In the genomic region with DNA sequence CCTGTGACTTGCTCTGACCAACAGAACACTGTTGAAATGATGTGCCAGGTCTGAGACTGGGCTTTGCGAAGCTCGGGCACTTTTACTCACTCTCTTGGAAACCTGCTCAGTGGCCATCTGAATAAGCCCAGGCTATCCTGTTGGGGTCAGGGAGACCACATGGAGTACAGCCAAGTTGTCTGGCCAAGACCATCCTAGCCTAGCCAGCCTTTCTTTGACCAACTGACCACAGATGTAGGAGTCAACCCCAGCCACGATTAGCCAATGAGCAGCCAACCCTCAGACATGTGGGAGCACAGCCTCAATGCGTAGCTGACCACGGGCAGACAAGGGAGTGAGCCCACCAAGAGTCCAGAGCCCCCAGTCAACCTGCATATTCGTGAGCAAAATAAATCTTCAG, we compare ENCODE assay signal across 28 cellular contexts. TPM values are rescaled to one million over a fixed set of nuclear protein-coding genes. Genes with fewer than 3 reads are reported as not detected.
DNase-seq lines count a peak whose midpoint lies in the region; ATAC-seq and TF ChIP-seq lines count a peak whose summit lies in the region.
"Had no signal": no experiment of that assay in that cellular context is flagged by ENCODE, and none has a peak within 500 bp of the region (broad histone marks: within the 10 kb centered on the region; RNA-seq: fewer than 3 reads in every experiment).

No MANE protein-coding gene starts in this region.

- no peaks in the 10 kb centered on the region for H3K27me3 Mint-ChIP-seq in activated T-helper 17 cell treated with anti-CD3 and anti-CD28 coated beads, Interleukin-2, amount 50 U/mL, for 72 hours

- intact Hi-C loops in cardiac septum (cut with DNase I) (no loop called here), heart left ventricle (cut with DNase I) (no loop called here)

- no peak overlapping the region for H3K27ac Mint-ChIP-seq in activated T-helper 17 cell treated with anti-CD3 and anti-CD28 coated beads, Interleukin-2, amount 50 U/mL, for 72 hours
- H3K27ac Mint-ChIP-seq: GM23338, H9 had no signal

- DNase-seq in cardiac septum (ENCODE audit: low spot score) (peak; percentile 14), heart left ventricle (no peak), mesenteric fat pad (ENCODE audit: low spot score) (peak; percentile 75), COLO829 (ENCODE audit: low spot score) (no peak)
- no peak for DNase-seq in effector CD8-positive, alpha-beta T cell (lab: John Stamatoyannopoulos, UW)
- DNase-seq: 8988T; ACHN; BE2C; Caco-2; DMS79; GF-D8; H9; KBM-7; MM.1S; NCI-H2029; NCI-H446; NCI-H524 treated with DMSO at 0.1 percent for 48 hours; NCI-H774; NK-92 treated with Interleukin-12 subunit alpha and Interleukin-12 subunit beta, amount 100 ng/mL, for 24 hours; PC-9; Right ventricle myocardium superior; RPMI8226 had no signal

- 85 to 94% (median 90%) methylated on average over 5 to 6 of the region's 6 CpGs for WGBS in heart left ventricle, 4 donors

- ATAC-seq in heart left ventricle: no peak
- ATAC-seq in activated T-helper 17 cell treated with anti-CD3 and anti-CD28 coated beads, Interleukin-2, amount 50 U/mL, for 72 hours (replicated peaks): no peak
- ATAC-seq in HG03039 (IDR thresholded peaks at IDR 0.05; ENCODE audit: unreplicated experiment): no peak
- ATAC-seq in GM19395 (IDR thresholded peaks at IDR 0.05; ENCODE audit: unreplicated experiment): no peak
- ATAC-seq: GM23338 had no signal

- TF ChIP-seq CTCF in heart left ventricle (IDR thresholded peaks at IDR 0.05): no peak

- H3K9me3 ChIP-seq in heart left ventricle: no peaks in the 10 kb centered on the region
- H3K9me3 ChIP-seq: BE2C, Caco-2, SJSA1 had no signal

- TF ChIP-seq POLR2A in heart left ventricle (IDR thresholded peaks at IDR 0.05): no peak

- H3K9me3 Mint-ChIP-seq in activated T-helper 17 cell treated with anti-CD3 and anti-CD28 coated beads, Interleukin-2, amount 50 U/mL, for 72 hours: no peaks in the 10 kb centered on the region
- H3K9me3 Mint-ChIP-seq: CD14-positive monocyte, GM23338, H9 had no signal

- peak overlapping the region; percentile 9 for H3K4me3 Mint-ChIP-seq in activated T-helper 17 cell treated with anti-CD3 and anti-CD28 coated beads, Interleukin-2, amount 50 U/mL, for 72 hours
- H3K4me3 Mint-ChIP-seq: CD14-positive monocyte, GM23338, H9 had no signal

- H3K4me3 ChIP-seq in heart left ventricle: no peak overlapping the region
- H3K4me3 ChIP-seq: GM23338, PC-9, SJSA1 had no signal

- H3K36me3 ChIP-seq in heart left ventricle: no peaks in the 10 kb centered on the region
- H3K36me3 ChIP-seq: BE2C, SJSA1 had no signal

- H3K36me3 Mint-ChIP-seq in activated T-helper 17 cell treated with anti-CD3 and anti-CD28 coated beads, Interleukin-2, amount 50 U/mL, for 72 hours (ENCODE audit: low read depth): peaks cover 11% of the 10 kb centered on the region

- no peak overlapping the region for H3K27ac ChIP-seq in heart left ventricle
- H3K27ac ChIP-seq: PC-9, SJSA1 had no signal

- H3K4me1 Mint-ChIP-seq in activated T-helper 17 cell treated with anti-CD3 and anti-CD28 coated beads, Interleukin-2, amount 50 U/mL, for 72 hours: peaks cover 47% of the 10 kb centered on the region

- H3K27me3 ChIP-seq in heart left ventricle: no peaks in the 10 kb centered on the region
- H3K27me3 ChIP-seq: BE2C, SJSA1 had no signal

- peaks cover 0 to 24% (median 0%) of the 10 kb centered on the region in 12 donors for H3K4me1 ChIP-seq in heart left ventricle
- H3K4me1 ChIP-seq: BE2C, Caco-2 had no signal

RNA-seq across cellular contexts. Expression of a gene that starts 26.1 kb away (rescaled TPM):
- total RNA-seq in cardiac septum (not detected), heart left ventricle (not detected), mesenteric fat pad (not detected)
- polyA plus RNA-seq in heart left ventricle: under 1 TPM in 1 of 2 donors, not detected in 1; 0.03 TPM
- under 1 TPM; 0.15 to 0.19 TPM for total RNA-seq in activated T-helper 17 cell treated with anti-CD3 and anti-CD28 coated beads, Interleukin-2, amount 50 U/mL, for 72 hours
- total RNA-seq: Caco-2, GM23338, H9, PC-9, Right ventricle myocardium superior, SJSA1 had no signal
- polyA plus RNA-seq: CD14-positive monocyte, GM23338 had no signal

RNA-seq across cellular contexts. Expression of a gene that starts 30.8 kb away (rescaled TPM):
- total RNA-seq in cardiac septum (0.32 TPM), heart left ventricle (1 to 10 TPM in 2 of 9 donors, under 1 TPM in 4, not detected in 3; 0.20 to 2.1 (median 0.32) TPM), mesenteric fat pad (0.96 TPM)
- under 1 TPM; 0.19 to 0.28 TPM for polyA plus RNA-seq in heart left ventricle
- total RNA-seq in activated T-helper 17 cell treated with anti-CD3 and anti-CD28 coated beads, Interleukin-2, amount 50 U/mL, for 72 hours: 10 to 100 TPM; 13.7 to 25.4 TPM
- total RNA-seq: Caco-2, GM23338, H9, SJSA1 had no signal

Comparison
In these comparisons a context has a peak if more than half of its experiments do, and no peak if none do; other contexts are left out.
1. DNase-seq: peak in cardiac septum (single experiment) and mesenteric fat pad (single experiment); none in heart left ventricle (0 of 5), effector CD8-positive, alpha-beta T cell (single experiment) and COLO829 (single experiment).